ENCODE assay signal across 20 cellular contexts in genomic region chr5:61281686-61282085, GRCh38.
"Had no signal": no experiment of that assay in that cellular context is flagged by ENCODE, and none has a peak within 500 bp of the region (broad histone marks: within the 10 kb centered on the region; RNA-seq: fewer than 3 reads in every experiment).

No MANE protein-coding gene starts in this region.

- ATAC-seq: esophagus mucosa, left lung, sciatic nerve had no signal

- H3K27ac ChIP-seq: ascending aorta, brain microvascular endothelial cell, neural progenitor cell, tibial artery had no signal

- H3K36me3 ChIP-seq: ascending aorta, brain microvascular endothelial cell, left lung, neural progenitor cell, tibial artery had no signal

- H3K27me3 ChIP-seq: ascending aorta, brain microvascular endothelial cell, left lung, neural progenitor cell, tibial artery had no signal

- H3K4me2 ChIP-seq: neural progenitor cell had no signal

- H3K9me3 ChIP-seq: ascending aorta, left lung, tibial artery had no signal

- DNase-seq: activated B cell treated with CpG ODN at 0.5 μM for 24 hours; activated CD4-positive, alpha-beta T cell treated with anti-CD3 and anti-CD28 coated beads, Interleukin-2, amount 50 U/mL, for 4 hours; activated CD8-positive, alpha-beta memory T cell treated with anti-CD3 and anti-CD28 coated beads for 24 hours; activated CD8-positive, alpha-beta memory T cell treated with anti-CD3 and anti-CD28 coated beads, Interleukin-2, amount 50 U/mL, for 4 hours; activated T-cell treated with anti-CD3 and anti-CD28 coated beads, Interleukin-2, amount 50 U/mL, for 24 hours; brain microvascular endothelial cell; central memory CD4-positive, alpha-beta T cell; dermis blood vessel endothelial cell; effector CD8-positive, alpha-beta T cell; hippocampal formation; kidney glomerular epithelial cell; left lung; posterior cingulate gyrus; small intestine; stimulated activated CD4-positive, alpha-beta T cell treated with anti-CD3 and anti-CD28 coated beads, Interleukin-2, amount 100 ng/mL, for 24 hours; tibial artery had no signal

- H3K4me1 ChIP-seq: ascending aorta, tibial artery had no signal

- H3K4me3 ChIP-seq: ascending aorta, left lung, neural progenitor cell, tibial artery had no signal

- H2AFZ ChIP-seq: neural progenitor cell had no signal
